In genomic region chr20:32523613-32524218, GRCh38 we compare ENCODE assay signal across 1 cellular context.
TF ChIP-seq lines count a peak whose summit lies in the region.

No MANE protein-coding gene starts in this region.

TF ChIP-seq in HepG2, 621 proteins besides CTCF, POLR2A, EP300 and RAD21 (continued from another document):
- peak; percentile 81 for TF ChIP-seq ZNF687 (CRISPR knock-in tag; IDR thresholded peaks at IDR 0.05)
- no peak for TF ChIP-seq POLR2G (IDR thresholded peaks at IDR 0.05; ENCODE audit: low read depth, low read length)
- TF ChIP-seq ZNF510 (CRISPR knock-in tag; IDR thresholded peaks at IDR 0.05; ENCODE audit: low read depth), result peak; percentile 12; the same call in 1 of the 2 replicates
- 0 out of 2 replicates have a peak, but pooled peaks have one; percentile 60 for TF ChIP-seq ZHX1 (CRISPR knock-in tag; IDR thresholded peaks at IDR 0.05; ENCODE audit: low read depth)
- TF ChIP-seq ZNF383 (CRISPR knock-in tag; IDR thresholded peaks at IDR 0.05; ENCODE audit: borderline replicate concordance), result no peak
- TF ChIP-seq ZNF280B (CRISPR knock-in tag; IDR thresholded peaks at IDR 0.05; ENCODE audit: borderline replicate concordance), result peak; percentile 29; the same call in 1 of the 2 replicates
- TF ChIP-seq ZNF607 (CRISPR knock-in tag; IDR thresholded peaks at IDR 0.05; ENCODE audit: borderline replicate concordance), result 0 out of 2 replicates have a peak, but pooled peaks have one; percentile 7
- 0 out of 2 replicates have a peak, but pooled peaks have one; percentile 7 for TF ChIP-seq ATF3 (CRISPR knock-in tag; IDR thresholded peaks at IDR 0.05)
- 0 out of 2 replicates have a peak, but pooled peaks have one; percentile 6 for TF ChIP-seq ZFP37 (CRISPR knock-in tag; IDR thresholded peaks at IDR 0.05; ENCODE audit: borderline replicate concordance)
- TF ChIP-seq ZNF572 (CRISPR knock-in tag; IDR thresholded peaks at IDR 0.05), result peak; percentile 13; the same call in 1 of the 2 replicates
- no peak for TF ChIP-seq ZNF260 (CRISPR knock-in tag; IDR thresholded peaks at IDR 0.05; ENCODE audit: borderline replicate concordance, low read depth)
- 0 out of 2 replicates have a peak, but pooled peaks have one; percentile 12 for TF ChIP-seq KDM5B (CRISPR knock-in tag; IDR thresholded peaks at IDR 0.05; ENCODE audit: borderline replicate concordance)
- TF ChIP-seq ZNF138 (CRISPR knock-in tag; IDR thresholded peaks at IDR 0.05; ENCODE audit: low read depth), result 0 out of 2 replicates have a peak, but pooled peaks have one; percentile 34
- peak; percentile 40; the same call in 1 of the 2 replicates for TF ChIP-seq ZNF704 (CRISPR knock-in tag; IDR thresholded peaks at IDR 0.05; ENCODE audit: borderline replicate concordance)
- no peak for TF ChIP-seq ZNF781 (CRISPR knock-in tag; IDR thresholded peaks at IDR 0.05; ENCODE audit: borderline replicate concordance, not compliant biosample characterization)
- peak; percentile 23; the same call in 1 of the 2 replicates for TF ChIP-seq ZNF276 (CRISPR knock-in tag; IDR thresholded peaks at IDR 0.05; ENCODE audit: low read depth)
- TF ChIP-seq ZNF777 (CRISPR knock-in tag; IDR thresholded peaks at IDR 0.05), result 0 out of 2 replicates have a peak, but pooled peaks have one; percentile 30
- TF ChIP-seq ZNF546 (CRISPR knock-in tag; conservative IDR thresholded peaks at IDR 0.05), result no peak
- peak; percentile 85; the same call in 1 of the 2 replicates for TF ChIP-seq ZNF468 (CRISPR knock-in tag; IDR thresholded peaks at IDR 0.05)
- no peak for TF ChIP-seq TFAP4 (IDR thresholded peaks at IDR 0.05; ENCODE audit: borderline replicate concordance, low read depth)
